Comparison of ENCODE assay signal across 11 cellular contexts in the genomic region with DNA sequence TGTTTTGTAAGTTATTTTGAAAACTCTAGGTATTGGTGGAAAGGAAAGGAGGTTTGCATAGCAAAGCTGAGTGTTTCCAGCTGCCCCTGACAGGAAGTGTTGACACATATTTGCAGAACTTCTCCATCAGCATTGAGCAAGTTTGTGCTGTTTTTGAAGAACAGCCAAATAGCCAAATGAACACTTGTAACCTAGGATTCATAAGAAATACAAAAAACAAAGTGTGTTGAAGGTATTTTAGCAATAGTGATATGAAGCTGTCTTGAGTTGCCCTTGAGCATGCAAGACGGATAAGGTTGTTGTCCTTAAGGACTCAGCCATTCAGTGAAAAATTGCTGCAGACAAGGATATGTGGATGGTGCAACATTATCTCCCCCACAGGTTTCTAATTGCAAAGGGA.
DNase-seq lines count a peak whose midpoint lies in the region; ATAC-seq, FAIRE-seq and TF ChIP-seq lines count a peak whose summit lies in the region.
"Had no signal": no experiment of that assay in that cellular context is flagged by ENCODE, and none has a peak within 500 bp of the region (broad histone marks: within the 10 kb centered on the region; RNA-seq: fewer than 3 reads in every experiment).

No MANE protein-coding gene starts in this region.

- no peak overlapping the region for H3K9ac ChIP-seq in liver (ENCODE audit: low read depth in 1 of 2, low read length in 2 of 2)

- no peaks in the 10 kb centered on the region for H3K27me3 Mint-ChIP-seq in MCF 10A (ENCODE audit: insufficient read depth, unreplicated experiment)
- peaks cover 3% of the 10 kb centered on the region for H3K27me3 Mint-ChIP-seq in activated T-cell treated with anti-CD3 and anti-CD28 coated beads, Interleukin-2, amount 50 U/mL, for 24 hours

- no peaks in the 10 kb centered on the region for H3K27me3 ChIP-seq in breast epithelium
- no peaks in the 10 kb centered on the region for H3K27me3 ChIP-seq in bronchial epithelial cell (ENCODE audit: control insufficient read depth, insufficient read depth, low read length)
- no peaks in the 10 kb centered on the region for H3K27me3 ChIP-seq in liver (ENCODE audit: control insufficient read depth in 4 of 4, insufficient read depth in 4 of 4, low read length in 3 of 4)
- no peaks in the 10 kb centered on the region for H3K27me3 ChIP-seq in uterus

- TF ChIP-seq POLR2A in breast epithelium (IDR thresholded peaks at IDR 0.05) (no peak), uterus (IDR thresholded peaks at IDR 0.05) (no peak)

- peak overlapping the region; percentile 94 for H3K27ac Mint-ChIP-seq in MCF 10A (ENCODE audit: low read depth, unreplicated experiment)
- no peak overlapping the region for H3K27ac Mint-ChIP-seq in activated T-cell treated with anti-CD3 and anti-CD28 coated beads, Interleukin-2, amount 50 U/mL, for 24 hours

- 41% methylated on average over 1 of the region's 1 CpG for WGBS in liver

- H3K36me3 ChIP-seq in breast epithelium (no peaks in the 10 kb centered on the region), bronchial epithelial cell (ENCODE audit: control insufficient read depth, insufficient read depth, low read length) (no peaks in the 10 kb centered on the region), liver (ENCODE audit: control insufficient read depth in 4 of 4, insufficient read depth in 3 of 4, low read depth in 1 of 4, low read length in 3 of 4) (no peaks in the 10 kb centered on the region), uterus (no peaks in the 10 kb centered on the region)
- H3K36me3 ChIP-seq: BE2C had no signal

- H3K27ac ChIP-seq in breast epithelium: peak overlapping the region in 1 of 2 donors; percentile 14
- H3K27ac ChIP-seq in liver (ENCODE audit: low read depth in 1 of 2, low read length in 2 of 2): peak overlapping the region; percentile 74 to 84
- no peak overlapping the region for H3K27ac ChIP-seq in uterus

- H3K9me3 ChIP-seq in breast epithelium: no peaks in the 10 kb centered on the region
- no peaks in the 10 kb centered on the region for H3K9me3 ChIP-seq in liver (ENCODE audit: control insufficient read depth in 4 of 4, low read length in 3 of 4)
- no peaks in the 10 kb centered on the region for H3K9me3 ChIP-seq in uterus
- H3K9me3 ChIP-seq: BE2C had no signal

- ATAC-seq in HG02623 (IDR thresholded peaks at IDR 0.05; ENCODE audit: unreplicated experiment): no peak

- H3K4me1 ChIP-seq in breast epithelium (no peaks in the 10 kb centered on the region), liver (ENCODE audit: control insufficient read depth in 4 of 4, insufficient read depth in 4 of 4, low read length in 3 of 4) (peaks cover 7 to 15% (median 12%) of the 10 kb centered on the region in 4 donors), uterus (no peaks in the 10 kb centered on the region)
- H3K4me1 ChIP-seq: BE2C had no signal

- H3K4me3 Mint-ChIP-seq in MCF 10A (ENCODE audit: unreplicated experiment): peak overlapping the region; percentile 48
- H3K4me3 Mint-ChIP-seq in activated T-cell treated with anti-CD3 and anti-CD28 coated beads, Interleukin-2, amount 50 U/mL, for 24 hours: no peak overlapping the region

- H3K4me3 ChIP-seq in breast epithelium: no peak overlapping the region
- no peak overlapping the region for H3K4me3 ChIP-seq in bronchial epithelial cell (ENCODE audit: low read depth, low read length)
- no peak overlapping the region for H3K4me3 ChIP-seq in liver (ENCODE audit: low read depth in 1 of 3, low read length in 3 of 3)
- H3K4me3 ChIP-seq in uterus: no peak overlapping the region

- peak; percentile 92 for DNase-seq in MCF 10A (ENCODE audit: unreplicated experiment)
- DNase-seq in breast epithelium (ENCODE audit: low spot score in 2 of 2): no peak
- DNase-seq in bronchial epithelial cell (ENCODE audit: low read depth): peak; percentile 90
- DNase-seq in uterus: peak; percentile 29 to 43
- no peak for DNase-seq in activated T-cell treated with anti-CD3 and anti-CD28 coated beads, Interleukin-2, amount 50 U/mL, for 24 hours
- no peak for DNase-seq in NCI-H1105 (lab: John Stamatoyannopoulos, UW)
- DNase-seq: amygdala, BE2C had no signal

- no peaks in the 10 kb centered on the region for H3K36me3 Mint-ChIP-seq in MCF 10A (ENCODE audit: insufficient read depth, unreplicated experiment)
- H3K36me3 Mint-ChIP-seq in activated T-cell treated with anti-CD3 and anti-CD28 coated beads, Interleukin-2, amount 50 U/mL, for 24 hours (ENCODE audit: low read depth): no peaks in the 10 kb centered on the region

- CTCF ChIA-PET in MCF 10A (lab: Yijun Ruan, JAX): interaction anchor here (0.6 to 2.0 kb wide), 6 partner anchors 10 to 248 kb away, joined by 3 to 7 read pairs (median 5); no protein-coding TSS in a partner anchor

- TF ChIP-seq CTCF in MCF 10A (IDR thresholded peaks at IDR 0.05; ENCODE audit: unreplicated experiment): no peak
- TF ChIP-seq CTCF in breast epithelium (IDR thresholded peaks at IDR 0.05): no peak
- TF ChIP-seq CTCF in bronchial epithelial cell (IDR thresholded peaks at IDR 0.05; ENCODE audit: insufficient read depth, low read length, severe bottlenecking): no peak
- no peak for TF ChIP-seq CTCF in liver (IDR thresholded peaks at IDR 0.05; ENCODE audit: low read depth, low read length, missing input control)
- no peak for TF ChIP-seq CTCF in uterus (IDR thresholded peaks at IDR 0.05)

- peaks cover 29% of the 10 kb centered on the region for H3K4me1 Mint-ChIP-seq in MCF 10A (ENCODE audit: insufficient read depth, unreplicated experiment)
- peaks cover 22% of the 10 kb centered on the region for H3K4me1 Mint-ChIP-seq in activated T-cell treated with anti-CD3 and anti-CD28 coated beads, Interleukin-2, amount 50 U/mL, for 24 hours (ENCODE audit: low read depth)

- peak in 1 of 2 donors; percentile 61 for TF ChIP-seq RAD21 in liver (IDR thresholded peaks at IDR 0.05)

- intact Hi-C loops in MCF 10A (cut with micrococcal nuclease): no loop called here
- intact Hi-C loops in breast epithelium (cut with DNase I; ENCODE audit: low total_unique reads): no loop called here
- intact Hi-C loops in uterus (cut with DNase I; ENCODE audit: low total_unique reads): no loop called here

- H3K9me3 Mint-ChIP-seq in MCF 10A (ENCODE audit: unreplicated experiment): no peaks in the 10 kb centered on the region
- no peaks in the 10 kb centered on the region for H3K9me3 Mint-ChIP-seq in activated T-cell treated with anti-CD3 and anti-CD28 coated beads, Interleukin-2, amount 50 U/mL, for 24 hours

- FAIRE-seq in bronchial epithelial cell (lab: Jason Lieb, UNC): no peak
- FAIRE-seq: islet of Langerhans had no signal

- POLR2A ChIA-PET in MCF 10A (lab: Yijun Ruan, JAX): interaction anchor here (0.7 to 2.3 kb wide), 17 partner anchors 9 to 354 kb away, joined by 3 to 15 read pairs (median 4); a partner anchor contains a TSS

- no TSS peak for BruUV-seq in MCF 10A (replicated peaks; lab: Mats Ljungman, UMichigan)

TF ChIP-seq in liver, 16 proteins besides CTCF, POLR2A, EP300 and RAD21 (continues in another document):
- peak; percentile 49 to 60 for TF ChIP-seq RXRA (IDR thresholded peaks at IDR 0.05)
- TF ChIP-seq YY1 (IDR thresholded peaks at IDR 0.05): no peak
- TF ChIP-seq FOXA1 (IDR thresholded peaks at IDR 0.05): no peak
- TF ChIP-seq NR2F2 (IDR thresholded peaks at IDR 0.05): no peak
- TF ChIP-seq, protein P1, sequence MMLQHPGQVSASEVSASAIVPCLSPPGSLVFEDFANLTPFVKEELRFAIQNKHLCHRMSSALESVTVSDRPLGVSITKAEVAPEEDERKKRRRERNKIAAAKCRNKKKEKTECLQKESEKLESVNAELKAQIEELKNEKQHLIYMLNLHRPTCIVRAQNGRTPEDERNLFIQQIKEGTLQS (IDR thresholded peaks at IDR 0.05): no peak
- peak; percentile 83 for TF ChIP-seq SP1 (IDR thresholded peaks at IDR 0.05)
- TF ChIP-seq HNF4A (conservative IDR thresholded peaks at IDR 0.05): peak; percentile 47
- peak; percentile 52 to 75 for TF ChIP-seq GABPA (IDR thresholded peaks at IDR 0.05 in 1 of 2, conservative IDR thresholded peaks at IDR 0.05 in 1 of 2)
- TF ChIP-seq, protein P2, sequence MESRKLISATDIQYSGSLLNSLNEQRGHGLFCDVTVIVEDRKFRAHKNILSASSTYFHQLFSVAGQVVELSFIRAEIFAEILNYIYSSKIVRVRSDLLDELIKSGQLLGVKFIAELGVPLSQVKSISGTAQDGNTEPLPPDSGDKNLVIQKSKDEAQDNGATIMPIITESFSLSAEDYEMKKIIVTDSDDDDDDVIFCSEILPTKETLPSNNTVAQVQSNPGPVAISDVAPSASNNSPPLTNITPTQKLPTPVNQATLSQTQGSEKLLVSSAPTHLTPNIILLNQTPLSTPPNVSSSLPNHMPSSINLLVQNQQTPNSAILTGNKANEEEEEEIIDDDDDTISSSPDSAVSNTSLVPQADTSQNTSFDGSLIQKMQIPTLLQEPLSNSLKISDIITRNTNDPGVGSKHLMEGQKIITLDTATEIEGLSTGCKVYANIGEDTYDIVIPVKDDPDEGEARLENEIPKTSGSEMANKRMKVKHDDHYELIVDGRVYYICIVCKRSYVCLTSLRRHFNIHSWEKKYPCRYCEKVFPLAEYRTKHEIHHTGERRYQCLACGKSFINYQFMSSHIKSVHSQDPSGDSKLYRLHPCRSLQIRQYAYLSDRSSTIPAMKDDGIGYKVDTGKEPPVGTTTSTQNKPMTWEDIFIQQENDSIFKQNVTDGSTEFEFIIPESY (IDR thresholded peaks at IDR 0.05): peak; percentile 29
- TF ChIP-seq, protein P3, sequence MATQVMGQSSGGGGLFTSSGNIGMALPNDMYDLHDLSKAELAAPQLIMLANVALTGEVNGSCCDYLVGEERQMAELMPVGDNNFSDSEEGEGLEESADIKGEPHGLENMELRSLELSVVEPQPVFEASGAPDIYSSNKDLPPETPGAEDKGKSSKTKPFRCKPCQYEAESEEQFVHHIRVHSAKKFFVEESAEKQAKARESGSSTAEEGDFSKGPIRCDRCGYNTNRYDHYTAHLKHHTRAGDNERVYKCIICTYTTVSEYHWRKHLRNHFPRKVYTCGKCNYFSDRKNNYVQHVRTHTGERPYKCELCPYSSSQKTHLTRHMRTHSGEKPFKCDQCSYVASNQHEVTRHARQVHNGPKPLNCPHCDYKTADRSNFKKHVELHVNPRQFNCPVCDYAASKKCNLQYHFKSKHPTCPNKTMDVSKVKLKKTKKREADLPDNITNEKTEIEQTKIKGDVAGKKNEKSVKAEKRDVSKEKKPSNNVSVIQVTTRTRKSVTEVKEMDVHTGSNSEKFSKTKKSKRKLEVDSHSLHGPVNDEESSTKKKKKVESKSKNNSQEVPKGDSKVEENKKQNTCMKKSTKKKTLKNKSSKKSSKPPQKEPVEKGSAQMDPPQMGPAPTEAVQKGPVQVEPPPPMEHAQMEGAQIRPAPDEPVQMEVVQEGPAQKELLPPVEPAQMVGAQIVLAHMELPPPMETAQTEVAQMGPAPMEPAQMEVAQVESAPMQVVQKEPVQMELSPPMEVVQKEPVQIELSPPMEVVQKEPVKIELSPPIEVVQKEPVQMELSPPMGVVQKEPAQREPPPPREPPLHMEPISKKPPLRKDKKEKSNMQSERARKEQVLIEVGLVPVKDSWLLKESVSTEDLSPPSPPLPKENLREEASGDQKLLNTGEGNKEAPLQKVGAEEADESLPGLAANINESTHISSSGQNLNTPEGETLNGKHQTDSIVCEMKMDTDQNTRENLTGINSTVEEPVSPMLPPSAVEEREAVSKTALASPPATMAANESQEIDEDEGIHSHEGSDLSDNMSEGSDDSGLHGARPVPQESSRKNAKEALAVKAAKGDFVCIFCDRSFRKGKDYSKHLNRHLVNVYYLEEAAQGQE (IDR thresholded peaks at IDR 0.05): no peak

Comparison
In these comparisons a context has a peak if more than half of its experiments do, and no peak if none do; other contexts are left out.
1. DNase-seq: peak in MCF 10A (single experiment), bronchial epithelial cell (single experiment) and uterus (2 of 2); none in breast epithelium (0 of 2), activated T-cell treated with anti-CD3 and anti-CD28 coated beads, Interleukin-2, amount 50 U/mL, for 24 hours (single experiment) and NCI-H1105 (single experiment).
2. H3K27ac ChIP-seq: peak in liver (2 of 2); none in uterus (0 of 2).